Comparison of ENCODE assay signal across 12 cellular contexts in the genomic region with DNA sequence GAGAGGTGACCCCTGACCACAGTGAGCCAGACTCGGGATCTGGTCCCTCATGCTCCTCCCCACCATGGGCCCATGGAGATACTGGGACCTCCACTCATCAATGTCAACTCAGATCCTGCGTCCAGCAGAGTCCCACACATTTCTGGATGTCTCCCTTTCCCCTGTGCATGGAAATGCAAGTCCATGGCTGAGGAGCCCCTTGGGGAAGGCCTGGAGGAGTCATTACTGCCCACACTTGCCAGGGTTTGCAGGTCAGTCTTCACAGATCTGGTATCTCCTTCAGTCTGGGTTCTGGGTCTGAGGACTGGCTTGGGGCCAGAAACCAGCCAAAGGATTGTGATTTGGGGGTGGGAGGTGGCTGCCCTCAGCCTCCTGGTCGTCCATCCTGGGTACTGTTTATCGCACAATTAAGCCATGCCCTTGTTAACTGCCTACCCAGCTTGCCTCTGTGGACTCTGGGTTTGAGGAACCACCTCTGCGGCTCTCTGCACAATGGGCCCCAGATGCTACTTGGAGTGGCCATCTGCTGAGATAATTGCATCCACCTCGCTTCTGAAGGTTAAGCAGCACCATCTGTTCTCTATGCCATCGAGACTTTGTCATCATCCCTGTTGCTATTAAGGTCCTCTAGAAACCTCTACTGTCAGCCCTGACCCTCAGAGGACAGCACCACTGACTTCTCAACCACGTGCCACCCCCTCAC. TPM values are rescaled to one million over a fixed set of nuclear protein-coding genes. Genes with fewer than 3 reads are reported as not detected.
DNase-seq lines count a peak whose midpoint lies in the region; ATAC-seq lines count a peak whose summit lies in the region.
"Had no signal": no experiment of that assay in that cellular context is flagged by ENCODE, and none has a peak within 500 bp of the region (broad histone marks: within the 10 kb centered on the region; RNA-seq: fewer than 3 reads in every experiment).

No MANE protein-coding gene starts in this region.

- ATAC-seq in left lobe of liver: no peak
- ATAC-seq: lower lobe of right lung; stimulated activated naive B cell treated with anti-CD40 and anti-IgM and Interleukin-4, amounts not matched to agents 10 μg/mL and 1 μg/mL and 100 μg/mL, for 72 hours; T-helper 17 cell had no signal

- intact Hi-C loops in activated naive CD4-positive, alpha-beta T cell treated with anti-CD3 and anti-CD28 coated beads for 36 hours (cut with micrococcal nuclease): no loop called here

- DNase-seq in COLO668 (lab: John Stamatoyannopoulos, UW; ENCODE audit: unreplicated experiment) (peak; percentile 60), G401 (ENCODE audit: low spot score) (peak; percentile 95), NCI-H82 treated with DMSO at 0.1 percent for 48 hours (lab: John Stamatoyannopoulos, UW; ENCODE audit: unreplicated experiment) (peak; percentile 88), left lobe of liver (ENCODE audit: low spot score) (peak; percentile 45), amygdala (lab: John Stamatoyannopoulos, UW) (no peak), ACHN (no peak)
- no peak for DNase-seq in activated naive CD4-positive, alpha-beta T cell treated with anti-CD3 and anti-CD28 coated beads for 36 hours
- DNase-seq: CD8-positive, alpha-beta memory T cell; lower lobe of right lung; nucleus accumbens; stimulated activated naive B cell treated with anti-CD40 and anti-IgM and Interleukin-4, amounts not matched to agents 10 μg/mL and 1 μg/mL and 100 μg/mL, for 72 hours; T-helper 17 cell had no signal

- no peak overlapping the region for H3K4me3 Mint-ChIP-seq in activated naive CD4-positive, alpha-beta T cell treated with anti-CD3 and anti-CD28 coated beads for 36 hours
- H3K4me3 Mint-ChIP-seq: CD8-positive, alpha-beta memory T cell; stimulated activated naive B cell treated with anti-CD40 and anti-IgM and Interleukin-4, amounts not matched to agents 10 μg/mL and 1 μg/mL and 100 μg/mL, for 72 hours; T-helper 17 cell had no signal

- H3K9me3 Mint-ChIP-seq in activated naive CD4-positive, alpha-beta T cell treated with anti-CD3 and anti-CD28 coated beads for 36 hours: no peaks in the 10 kb centered on the region
- H3K9me3 Mint-ChIP-seq: CD8-positive, alpha-beta memory T cell; stimulated activated naive B cell treated with anti-CD40 and anti-IgM and Interleukin-4, amounts not matched to agents 10 μg/mL and 1 μg/mL and 100 μg/mL, for 72 hours had no signal

- in situ Hi-C loops in G401 (cut with HindIII; ENCODE audit: low sequenced_read_pairs): no loop called here
- in situ Hi-C loops in ACHN (cut with HindIII; ENCODE audit: low pct_ligation_motif_present, low pct_unique_long_range_greater_than_20kb, low sequenced_read_pairs): no loop called here

- H3K27ac Mint-ChIP-seq in activated naive CD4-positive, alpha-beta T cell treated with anti-CD3 and anti-CD28 coated beads for 36 hours: no peak overlapping the region
- H3K27ac Mint-ChIP-seq: stimulated activated naive B cell treated with anti-CD40 and anti-IgM and Interleukin-4, amounts not matched to agents 10 μg/mL and 1 μg/mL and 100 μg/mL, for 72 hours; T-helper 17 cell had no signal

- CTCF ChIA-PET in activated naive CD4-positive, alpha-beta T cell treated with anti-CD3 and anti-CD28 coated beads for 36 hours (lab: Charles Lee): no interaction called here

- peaks cover 2% of the 10 kb centered on the region for H3K4me1 Mint-ChIP-seq in activated naive CD4-positive, alpha-beta T cell treated with anti-CD3 and anti-CD28 coated beads for 36 hours (ENCODE audit: low read depth)

- no peaks in the 10 kb centered on the region for H3K36me3 Mint-ChIP-seq in activated naive CD4-positive, alpha-beta T cell treated with anti-CD3 and anti-CD28 coated beads for 36 hours (ENCODE audit: low read depth)
- H3K36me3 Mint-ChIP-seq: CD8-positive, alpha-beta memory T cell; stimulated activated naive B cell treated with anti-CD40 and anti-IgM and Interleukin-4, amounts not matched to agents 10 μg/mL and 1 μg/mL and 100 μg/mL, for 72 hours had no signal

- no peaks in the 10 kb centered on the region for H3K27me3 Mint-ChIP-seq in activated naive CD4-positive, alpha-beta T cell treated with anti-CD3 and anti-CD28 coated beads for 36 hours (ENCODE audit: low read depth)
- H3K27me3 Mint-ChIP-seq: CD8-positive, alpha-beta memory T cell; stimulated activated naive B cell treated with anti-CD40 and anti-IgM and Interleukin-4, amounts not matched to agents 10 μg/mL and 1 μg/mL and 100 μg/mL, for 72 hours; T-helper 17 cell had no signal

RNA-seq across cellular contexts. Expression of a gene that starts 49.9 kb away (rescaled TPM):
- 7.6 and 14.2 TPM in 2 replicates for total RNA-seq in G401 (2014; rRNA removed; shearing (Covaris generic))
- 91.9 TPM for total RNA-seq in left lobe of liver
- total RNA-seq in activated naive CD4-positive, alpha-beta T cell treated with anti-CD3 and anti-CD28 coated beads for 36 hours: 100 to 1,000 TPM; 115 to 121 TPM

Comparison
In these comparisons a context has a peak if more than half of its experiments do, and no peak if none do; other contexts are left out.
1. DNase-seq: peak in COLO668 (single experiment), G401 (single experiment), NCI-H82 treated with DMSO at 0.1 percent for 48 hours (single experiment) and left lobe of liver (single experiment); none in amygdala (0 of 56), ACHN (single experiment) and activated naive CD4-positive, alpha-beta T cell treated with anti-CD3 and anti-CD28 coated beads for 36 hours (single experiment).